In the genomic region with DNA sequence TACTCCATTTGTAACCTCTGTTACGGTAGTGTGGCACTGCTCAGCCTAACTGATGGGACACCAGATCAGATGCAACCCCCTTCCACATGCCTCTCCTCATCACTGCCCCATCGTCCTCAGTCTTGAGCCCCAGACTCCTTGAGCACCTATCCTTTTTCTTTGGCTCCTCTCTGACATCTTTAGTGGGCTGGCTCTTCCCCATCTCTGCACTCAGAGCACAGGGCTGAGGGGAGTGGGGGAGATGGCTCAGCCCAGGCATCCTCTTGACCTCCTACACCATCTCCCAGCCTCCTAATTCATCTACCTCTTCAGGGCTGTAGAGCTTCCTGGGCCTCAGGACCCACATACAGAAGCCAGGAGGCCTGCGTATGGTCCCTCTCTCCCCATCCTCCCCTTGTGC, we compare ENCODE assay signal across 13 cellular contexts. TPM values are rescaled to one million over a fixed set of nuclear protein-coding genes. Genes with fewer than 3 reads are reported as not detected.
A peak's percentile ranks its signal among the peaks of the same experiment; 100 is the strongest.
DNase-seq lines count a peak whose midpoint lies in the region; ATAC-seq and TF ChIP-seq lines count a peak whose summit lies in the region.
"Had no signal": no experiment of that assay in that cellular context is flagged by ENCODE, and none has a peak within 500 bp of the region (broad histone marks: within the 10 kb centered on the region; RNA-seq: fewer than 3 reads in every experiment).

No MANE protein-coding gene starts in this region.

- peak overlapping the region; percentile 86 for H2BK120ac ChIP-seq in IMR-90 (ENCODE audit: low read depth, low read length)

- peaks cover 16% of the 10 kb centered on the region for H3K36me3 ChIP-seq in CD4-positive, CD25-positive, alpha-beta regulatory T cell (ENCODE audit: control insufficient read depth, insufficient read depth, low read length)
- peaks cover 12% of the 10 kb centered on the region for H3K36me3 ChIP-seq in IMR-90 (ENCODE audit: control insufficient read depth, insufficient read depth, low read length)
- no peaks in the 10 kb centered on the region for H3K36me3 ChIP-seq in ovary

- no peak overlapping the region for H3K4me3 ChIP-seq in CD4-positive, CD25-positive, alpha-beta regulatory T cell (ENCODE audit: low read depth, low read length)
- H3K4me3 ChIP-seq in IMR-90 (ENCODE audit: insufficient read depth, low read depth, low read length) (no peak overlapping the region), ovary (no peak overlapping the region)

- 83% methylated on average over 1 of the region's 3 CpGs; no CpG with 5 or more reads in 1 of the 2 experiments for WGBS in IMR-90 (ENCODE audit: extremely low coverage in 2 of 2, insufficient read length in 1 of 2), 2 experiments
- WGBS in ovary, 3 donors, result 90 to 96% (median 93%) methylated on average over 3 of the region's 3 CpGs

- peak overlapping the region; percentile 83 to 90 (median 83) for H3K4me3 Mint-ChIP-seq in CD4-positive, CD25-positive, alpha-beta regulatory T cell
- no peak overlapping the region for H3K4me3 Mint-ChIP-seq in dendritic cell treated with granulocyte-macrophage colony-stimulating factor and Interleukin-4, amounts not matched to agents 40 ng/mL and 50 ng/mL, for 4 days

- H4K20me1 ChIP-seq in IMR-90 (ENCODE audit: insufficient read depth, low read length), result no peaks in the 10 kb centered on the region; the same call in 1 of the 2 replicates

- peak overlapping the region; percentile 34; the same call in 1 of the 2 replicates for H3K14ac ChIP-seq in IMR-90 (replicated peaks; ENCODE audit: low read depth, low read length)

- peaks cover 5% of the 10 kb centered on the region for H3K36me3 Mint-ChIP-seq in CD4-positive, CD25-positive, alpha-beta regulatory T cell
- H3K36me3 Mint-ChIP-seq in dendritic cell treated with granulocyte-macrophage colony-stimulating factor and Interleukin-4, amounts not matched to agents 40 ng/mL and 50 ng/mL, for 4 days (ENCODE audit: low read depth), result peaks cover 30% of the 10 kb centered on the region

- no peak overlapping the region for H3K4me2 ChIP-seq in IMR-90 (ENCODE audit: low read depth, low read length)

- H3K18ac ChIP-seq in IMR-90 (ENCODE audit: low read depth, low read length), result peak overlapping the region; percentile 13; the same call in 1 of the 2 replicates

- peak overlapping the region; percentile 89 for H2AK9ac ChIP-seq in IMR-90 (replicated peaks; ENCODE audit: low read depth, low read length, poor library complexity)

- no peak overlapping the region for H3K56ac ChIP-seq in IMR-90 (ENCODE audit: extremely low read depth, insufficient read depth, low read length)

- intact Hi-C loops in IMR-90 (cut with micrococcal nuclease), result loop anchor here (2.0 kb wide), 2 partner anchors 17 to 39 kb away; partner anchors contain the start of gene POLD2
- intact Hi-C loops in dendritic cell treated with granulocyte-macrophage colony-stimulating factor and Interleukin-4, amounts not matched to agents 40 ng/mL and 50 ng/mL, for 4 days (cut with micrococcal nuclease), result loop anchor here (5.0 kb wide), 1 partner anchor 36 kb away; no protein-coding TSS in a partner anchor
- intact Hi-C loops in ovary (cut with DNase I), result loop anchor here in 2 of 4 donors (2.0 to 5.0 kb wide), 2 partner anchors 21 to 39 kb away; partner anchors contain the start of genes AEBP1 (in 1 of the 2) and POLD2 (in 1 of the 2)

- H2AFZ ChIP-seq in IMR-90 (replicated peaks; ENCODE audit: low read length, poor library complexity), result peak overlapping the region; percentile 71

- H4K5ac ChIP-seq in IMR-90 (ENCODE audit: low read depth, low read length), result peak overlapping the region; percentile 59

- in situ Hi-C loops in IMR-90 (cut with MboI; ENCODE audit: low sequenced_read_pairs), result no loop called here
- in situ Hi-C loops in G401 (cut with HindIII; ENCODE audit: low sequenced_read_pairs), result no loop called here

- no peak for TF ChIP-seq RAD21 in IMR-90 (IDR thresholded peaks at IDR 0.05; ENCODE audit: low read length)

- H4K8ac ChIP-seq in IMR-90 (ENCODE audit: low read depth in 2 of 2, low read length in 2 of 2), result peak overlapping the region in 1 of 2 experiments; percentile 81; a peak in 3 of 4 replicates

- peak overlapping the region; percentile 91 for H3K4ac ChIP-seq in IMR-90 (ENCODE audit: low read depth, low read length)

- peaks cover 26% of the 10 kb centered on the region for H3K9me1 ChIP-seq in IMR-90 (ENCODE audit: insufficient read depth, low read length)

- H3K23ac ChIP-seq in IMR-90 (ENCODE audit: low read depth, low read length), result peak overlapping the region; percentile 75

- no peak for DNase-seq in CD4-positive, CD25-positive, alpha-beta regulatory T cell
- DNase-seq in IMR-90 (no peak), ovary (no peak), RWPE1 (ENCODE audit: low spot score) (no peak), G401 (ENCODE audit: low spot score) (no peak), NCI-H345 (lab: John Stamatoyannopoulos, UW) (no peak)
- DNase-seq: effector memory CD4-positive, alpha-beta T cell; Kasumi-1; NCI-H2227 treated with DMSO at 0.1 percent for 48 hours had no signal

- POLR2A ChIA-PET in IMR-90 (lab: Charles Lee; ENCODE audit: unreplicated experiment), result no interaction called here
- POLR2A ChIA-PET in RWPE1 (lab: Yijun Ruan, JAX; ENCODE audit: low non-redundant PET), result no interaction called here

- H2BK5ac ChIP-seq in IMR-90 (ENCODE audit: low read depth, low read length, poor library complexity, severe bottlenecking), result peak overlapping the region; percentile 48

- ATAC-seq in CD4-positive, CD25-positive, alpha-beta regulatory T cell (ENCODE audit: low read depth in 2 of 2), result no peak
- no peak for ATAC-seq in IMR-90 (ENCODE audit: low read depth)
- ATAC-seq in HG02759 (IDR thresholded peaks at IDR 0.05; ENCODE audit: unreplicated experiment), result no peak
- ATAC-seq: sciatic nerve had no signal

- no peaks in the 10 kb centered on the region for H3K27me3 ChIP-seq in CD4-positive, CD25-positive, alpha-beta regulatory T cell (ENCODE audit: control insufficient read depth, insufficient read depth, low read length)
- H3K27me3 ChIP-seq in IMR-90 (ENCODE audit: control insufficient read depth, insufficient read depth, low read length) (no peaks in the 10 kb centered on the region), ovary (no peaks in the 10 kb centered on the region)

- H3K27ac Mint-ChIP-seq in CD4-positive, CD25-positive, alpha-beta regulatory T cell, result peak overlapping the region in 2 of 3 donors; percentile 2 to 65
- H3K27ac Mint-ChIP-seq in dendritic cell treated with granulocyte-macrophage colony-stimulating factor and Interleukin-4, amounts not matched to agents 40 ng/mL and 50 ng/mL, for 4 days, result peak overlapping the region; percentile 1

- peaks cover 6 to 35% (median 10%) of the 10 kb centered on the region in 4 donors for H3K4me1 Mint-ChIP-seq in CD4-positive, CD25-positive, alpha-beta regulatory T cell
- H3K4me1 Mint-ChIP-seq in dendritic cell treated with granulocyte-macrophage colony-stimulating factor and Interleukin-4, amounts not matched to agents 40 ng/mL and 50 ng/mL, for 4 days (ENCODE audit: low read depth), result peaks cover 25% of the 10 kb centered on the region

- no peaks in the 10 kb centered on the region for H3K9me3 ChIP-seq in CD4-positive, CD25-positive, alpha-beta regulatory T cell (ENCODE audit: control insufficient read depth in 2 of 2, low read length in 2 of 2)
- H3K9me3 ChIP-seq in IMR-90 (ENCODE audit: control insufficient read depth, insufficient read depth, low read length) (no peaks in the 10 kb centered on the region), ovary (no peaks in the 10 kb centered on the region)
- H3K9me3 ChIP-seq: HAP-1 had no signal

- no peak overlapping the region for H3K9ac ChIP-seq in IMR-90 (ENCODE audit: low read depth, low read length)

- peak overlapping the region; percentile 93; the same call in 2 of the 3 replicates for H2BK15ac ChIP-seq in IMR-90 (ENCODE audit: low read depth, low read length)

- H2BK20ac ChIP-seq in IMR-90 (ENCODE audit: low read depth, low read length), result peak overlapping the region; percentile 84

- no TSS peak for BruUV-seq in IMR-90 (replicated peaks; lab: Mats Ljungman, UMichigan)

- H3K27me3 Mint-ChIP-seq in CD4-positive, CD25-positive, alpha-beta regulatory T cell, result peaks cover 3% of the 10 kb centered on the region
- peaks cover 3% of the 10 kb centered on the region for H3K27me3 Mint-ChIP-seq in dendritic cell treated with granulocyte-macrophage colony-stimulating factor and Interleukin-4, amounts not matched to agents 40 ng/mL and 50 ng/mL, for 4 days

- CTCF ChIA-PET in IMR-90 (lab: Yijun Ruan, JAX), result interaction anchor here (0.6 kb wide), 1 partner anchor 11 kb away, joined by 3 read pairs; no protein-coding TSS in a partner anchor
- CTCF ChIA-PET in RWPE1 (lab: Yijun Ruan, JAX), result no interaction called here

- H3K4me1 ChIP-seq in CD4-positive, CD25-positive, alpha-beta regulatory T cell (ENCODE audit: control insufficient read depth, insufficient read depth, low read length, poor library complexity, severe bottlenecking), result peaks cover 24% of the 10 kb centered on the region
- H3K4me1 ChIP-seq in IMR-90 (ENCODE audit: control insufficient read depth, insufficient read depth, low read length) (peaks cover 27% of the 10 kb centered on the region), ovary (ENCODE audit: insufficient read depth) (peaks cover 22% of the 10 kb centered on the region)

- H4K91ac ChIP-seq in IMR-90 (ENCODE audit: insufficient read depth, low read depth, low read length), result peak overlapping the region; percentile 84

- no peak overlapping the region for H3K27ac ChIP-seq in CD4-positive, CD25-positive, alpha-beta regulatory T cell (ENCODE audit: insufficient read depth, low read length, poor library complexity, severe bottlenecking)
- H3K27ac ChIP-seq in IMR-90 (ENCODE audit: insufficient read depth, low read length) (peak overlapping the region; percentile 84; the same call in 1 of the 2 replicates), ovary (peak overlapping the region; percentile 14 to 74), RWPE1 (no peak overlapping the region)

- H3K9me3 Mint-ChIP-seq in CD4-positive, CD25-positive, alpha-beta regulatory T cell, result no peaks in the 10 kb centered on the region
- no peaks in the 10 kb centered on the region for H3K9me3 Mint-ChIP-seq in dendritic cell treated with granulocyte-macrophage colony-stimulating factor and Interleukin-4, amounts not matched to agents 40 ng/mL and 50 ng/mL, for 4 days

- H2AK5ac ChIP-seq in IMR-90 (ENCODE audit: low read depth, low read length), result peak overlapping the region; percentile 86

- no peak for TF ChIP-seq CTCF in IMR-90 (conservative IDR thresholded peaks at IDR 0.05; ENCODE audit: low read depth, low read length)
- TF ChIP-seq CTCF in ovary (IDR thresholded peaks at IDR 0.05), result no peak
- TF ChIP-seq CTCF in RWPE1 (conservative IDR thresholded peaks at IDR 0.05; ENCODE audit: low read depth), result no peak

- peaks cover 7 to 31% of the 10 kb centered on the region in 2 experiments; a peak in 3 of 4 replicates for H3K79me1 ChIP-seq in IMR-90 (ENCODE audit: low read depth in 1 of 2, low read length in 2 of 2)

- dilution Hi-C loops in IMR-90 (cut with HindIII; ENCODE audit: low sequenced_read_pairs, unreplicated experiment), result no loop called here

- TF ChIP-seq POLR2A in IMR-90 (IDR thresholded peaks at IDR 0.05; ENCODE audit: low read depth, low read length) (no peak), ovary (IDR thresholded peaks at IDR 0.05) (no peak)

- no peak for TF ChIP-seq EP300 in ovary (IDR thresholded peaks at IDR 0.05)

RNA-seq across cellular contexts. Expression of gene POLM, which starts 1.5 kb away (rescaled TPM):
- total RNA-seq in CD4-positive, CD25-positive, alpha-beta regulatory T cell, result 38.0 TPM
- 10 to 100 TPM; 14.8 to 22.3 (median 20.2) TPM for polyA plus RNA-seq in CD4-positive, CD25-positive, alpha-beta regulatory T cell
- 3.0 and 3.1 TPM in 2 replicates for total RNA-seq in IMR-90 (2012; rRNA removed)
- polyA plus RNA-seq in IMR-90 (2012; rRNA removed), result 9.1 and 9.4 TPM in 2 replicates
- polyA plus RNA-seq in IMR-90 (2012; cell fraction: cytosol; rRNA removed), result 4.4 and 4.7 TPM in 2 replicates
- 42.2 and 74.4 TPM in 2 replicates for polyA plus RNA-seq in IMR-90 (2012; cell fraction: nucleus; rRNA removed; ENCODE audit: low replicate concordance)
- total RNA-seq in ovary, result 10 to 100 TPM; 20.9 to 37.3 (median 30.2) TPM
- polyA plus RNA-seq in ovary, result 10 to 100 TPM in 1 of 2 donors, 1 to 10 TPM in 1; 5.1 to 24.7 TPM
- total RNA-seq in G401 (2014; rRNA removed; shearing (Covaris generic)), result 5.2 and 9.4 TPM in 2 replicates

RNA-seq across cellular contexts. Expression of gene PGAM2, which starts 18.4 kb away (rescaled TPM):
- total RNA-seq in CD4-positive, CD25-positive, alpha-beta regulatory T cell, result 1.1 TPM
- not detected for polyA plus RNA-seq in CD4-positive, CD25-positive, alpha-beta regulatory T cell
- total RNA-seq in IMR-90 (2012; rRNA removed) (not detected in 2 replicates), ovary (1 to 10 TPM in 4 of 7 donors, under 1 TPM in 1, not detected in 2; 0.72 to 3.2 (median 1.9) TPM)
- polyA plus RNA-seq in IMR-90 (2012; rRNA removed) (0.27 TPM in 1 of 2 replicates, not detected in the other), ovary (1 to 10 TPM in 1 of 2 donors, under 1 TPM in 1; 0.40 to 1.7 TPM)
- 0.13 and 0.15 TPM in 2 replicates for polyA plus RNA-seq in IMR-90 (2012; cell fraction: cytosol; rRNA removed)
- 0.17 TPM in 1 of 2 replicates, not detected in the other for polyA plus RNA-seq in IMR-90 (2012; cell fraction: nucleus; rRNA removed; ENCODE audit: low replicate concordance)
- 2.8 and 2.9 TPM in 2 replicates for total RNA-seq in G401 (2014; rRNA removed; shearing (Covaris generic))

RNA-seq across cellular contexts. Expression of gene AEBP1, which starts 20.3 kb away (rescaled TPM):
- total RNA-seq in CD4-positive, CD25-positive, alpha-beta regulatory T cell, result 4.1 TPM
- 1 to 10 TPM in 1 of 4 donors, under 1 TPM in 3; 0.51 to 1.7 (median 0.89) TPM for polyA plus RNA-seq in CD4-positive, CD25-positive, alpha-beta regulatory T cell
- total RNA-seq in IMR-90 (2012; rRNA removed), result 1.1 and 1.4 TPM in 2 replicates
- polyA plus RNA-seq in IMR-90 (2012; rRNA removed), result 5.5 and 5.7 TPM in 2 replicates
- 5.5 and 7.4 TPM in 2 replicates for polyA plus RNA-seq in IMR-90 (2012; cell fraction: cytosol; rRNA removed)
- polyA plus RNA-seq in IMR-90 (2012; cell fraction: nucleus; rRNA removed; ENCODE audit: low replicate concordance), result 21.5 and 34.8 TPM in 2 replicates
- 100 to 1,000 TPM; 137 to 563 (median 327) TPM for total RNA-seq in ovary
- polyA plus RNA-seq in ovary, result 100 to 1,000 TPM; 240 to 283 TPM
- 0.27 and 0.43 TPM in 2 replicates for total RNA-seq in G401 (2014; rRNA removed; shearing (Covaris generic))

RNA-seq across cellular contexts. Expression of gene DBNL, which starts 39.3 kb away (rescaled TPM):
- 104 TPM for total RNA-seq in CD4-positive, CD25-positive, alpha-beta regulatory T cell
- polyA plus RNA-seq in CD4-positive, CD25-positive, alpha-beta regulatory T cell, result 100 to 1,000 TPM; 138 to 206 (median 186) TPM
- 166 and 179 TPM in 2 replicates for total RNA-seq in IMR-90 (2012; rRNA removed)
- polyA plus RNA-seq in IMR-90 (2012; rRNA removed), result 137 and 157 TPM in 2 replicates
- 104 and 186 TPM in 2 replicates for polyA plus RNA-seq in IMR-90 (2012; cell fraction: cytosol; rRNA removed)
- polyA plus RNA-seq in IMR-90 (2012; cell fraction: nucleus; rRNA removed; ENCODE audit: low replicate concordance), result 113 and 184 TPM in 2 replicates
- 10 to 100 TPM; 56.3 to 91.1 (median 70.2) TPM for total RNA-seq in ovary
- 10 to 100 TPM; 22.0 to 57.7 TPM for polyA plus RNA-seq in ovary
- 101 and 119 TPM in 2 replicates for total RNA-seq in G401 (2014; rRNA removed; shearing (Covaris generic))

RNA-seq across cellular contexts. Expression of gene POLD2, which starts 39.6 kb away (rescaled TPM):
- 37.1 TPM for total RNA-seq in CD4-positive, CD25-positive, alpha-beta regulatory T cell
- 10 to 100 TPM; 53.3 to 59.0 (median 55.0) TPM for polyA plus RNA-seq in CD4-positive, CD25-positive, alpha-beta regulatory T cell
- 136 and 163 TPM in 2 replicates for total RNA-seq in IMR-90 (2012; rRNA removed)
- 142 and 165 TPM in 2 replicates for polyA plus RNA-seq in IMR-90 (2012; rRNA removed)
- polyA plus RNA-seq in IMR-90 (2012; cell fraction: cytosol; rRNA removed), result 137 and 138 TPM in 2 replicates
- polyA plus RNA-seq in IMR-90 (2012; cell fraction: nucleus; rRNA removed; ENCODE audit: low replicate concordance), result 99.1 and 163 TPM in 2 replicates
- 100 to 1,000 TPM in 2 of 7 donors, 10 to 100 TPM in 5; 42.4 to 118 (median 76.9) TPM for total RNA-seq in ovary
- 10 to 100 TPM; 35.3 to 63.5 TPM for polyA plus RNA-seq in ovary
- 253 and 270 TPM in 2 replicates for total RNA-seq in G401 (2014; rRNA removed; shearing (Covaris generic))

Comparison
In these comparisons a context has a peak if more than half of its experiments do, and no peak if none do; other contexts are left out.
1. H3K27ac ChIP-seq: peak in IMR-90 (single experiment) and ovary (2 of 2); none in CD4-positive, CD25-positive, alpha-beta regulatory T cell (single experiment) and RWPE1 (single experiment).
2. RNA of gene AEBP1, which starts 20.3 kb away (total RNA-seq): 137 to 563 TPM in ovary; 4.1 TPM in CD4-positive, CD25-positive, alpha-beta regulatory T cell (single experiment), 1.1 to 1.4 TPM in IMR-90 and 0.27 to 0.43 TPM in G401; every median in the first group is over 10 times any median in the second.